9 cellular contexts compared by ENCODE assay signal in genomic region chr10:14971867-14972448, GRCh38. TPM values are rescaled to one million over a fixed set of nuclear protein-coding genes. Genes with fewer than 3 reads are reported as not detected.
DNase-seq lines count a peak whose midpoint lies in the region; ATAC-seq, FAIRE-seq and TF ChIP-seq lines count a peak whose summit lies in the region.
"Had no signal": no experiment of that assay in that cellular context is flagged by ENCODE, and none has a peak within 500 bp of the region (broad histone marks: within the 10 kb centered on the region; RNA-seq: fewer than 3 reads in every experiment).

No MANE protein-coding gene starts in this region.

- H3K27me3 ChIP-seq in RWPE2 (ENCODE audit: insufficient read depth, poor library complexity, severe bottlenecking) (no peaks in the 10 kb centered on the region), GM12878 (replicated peaks in 1 of 2; ENCODE audit: control insufficient read depth in 2 of 2, insufficient read depth in 2 of 2, low read length in 1 of 2) (no peaks in the 10 kb centered on the region), lung (ENCODE audit: control insufficient read depth, insufficient read depth) (no peaks in the 10 kb centered on the region)
- H3K27me3 ChIP-seq: BLaER1 had no signal

- no peak for FAIRE-seq in GM12878 (lab: Jason Lieb, UNC)

- SMC1A ChIA-PET in GM12878 (lab: Charles Lee; ENCODE audit: uncharacterized antibody, unreplicated experiment) = interaction anchor here (0.6 to 1.6 kb wide), 12 partner anchors 11 to 777 kb away, joined by 3 to 9 read pairs (median 4); partner anchors contain the start of genes CDNF, HSPA14 and MSANTD7

- TF ChIP-seq CTCF in RWPE2 (IDR thresholded peaks at IDR 0.05; ENCODE audit: poor library complexity, severe bottlenecking) (peak; percentile 63), GM12878 (IDR thresholded peaks at IDR 0.05 in 2 of 3, conservative IDR thresholded peaks at IDR 0.05 in 1 of 3; ENCODE audit: control insufficient read depth in 2 of 3, extremely low read depth in 1 of 3, insufficient read depth in 1 of 3, low read depth in 3 of 3, low read length in 3 of 3) (peak; percentile 53 to 75 (median 54)), lung (IDR thresholded peaks at IDR 0.05; ENCODE audit: control extremely low read depth, extremely low read depth) (peak; percentile 34)

- H3K27ac ChIP-seq in RWPE2 (ENCODE audit: poor library complexity, severe bottlenecking) (no peak overlapping the region), GM12878 (ENCODE audit: control insufficient read depth, insufficient read depth) (no peak overlapping the region), lung (ENCODE audit: low read depth in 1 of 2, low read length in 1 of 2) (no peak overlapping the region)
- H3K27ac ChIP-seq: BLaER1 had no signal

- H3K36me3 ChIP-seq in RWPE2 (ENCODE audit: low read depth) (no peaks in the 10 kb centered on the region), GM12878 (ENCODE audit: control insufficient read depth in 2 of 2, insufficient read depth in 2 of 2, low read length in 1 of 2) (no peaks in the 10 kb centered on the region), lung (ENCODE audit: control insufficient read depth in 2 of 2, insufficient read depth in 2 of 2, low read length in 2 of 2) (no peaks in the 10 kb centered on the region)
- H3K36me3 ChIP-seq: BLaER1 had no signal

- no peak overlapping the region for H3K9ac ChIP-seq in GM12878 (ENCODE audit: control insufficient read depth, insufficient read depth, low read length)
- H3K9ac ChIP-seq: BLaER1 had no signal

- CTCF ChIA-PET in GM12878 (lab: Yijun Ruan, JAX) = interaction anchor here (0.6 to 2.5 kb wide), 37 partner anchors 8 to 1541 kb away, joined by 3 to 16 read pairs (median 3); partner anchors contain the start of genes CDNF, DCLRE1C, HSPA14 and MEIG1

- no peak for TF ChIP-seq POLR2A in GM12878 (IDR thresholded peaks at IDR 0.05; ENCODE audit: low read depth, low read length)

- H3K4me3 ChIP-seq in RWPE2 (ENCODE audit: severe bottlenecking) (no peak overlapping the region), GM12878 (no peak overlapping the region), lung (no peak overlapping the region)
- H3K4me3 ChIP-seq: BLaER1 had no signal

- RAD21 ChIA-PET in GM12878 (lab: Charles Lee; ENCODE audit: unreplicated experiment) = interaction anchor here (1.0 to 1.5 kb wide), 12 partner anchors 9 to 485 kb away, joined by 3 to 7 read pairs (median 4); partner anchors contain the start of genes CDNF, DCLRE1C, HSPA14 and MEIG1

- BruUV-seq in GM12878 (replicated peaks; lab: Mats Ljungman, UMichigan) = no TSS peak

- H3K79me2 ChIP-seq in GM12878 (ENCODE audit: control insufficient read depth, insufficient read depth, low read length) = no peaks in the 10 kb centered on the region

- WGBS in GM12878 (ENCODE audit: insufficient coverage, insufficient replicate concordance, low lambda C conversion rate, missing lambda C conversion rate) = 49% methylated on average over 4 of the region's 4 CpGs
- WGBS in lung, 2 donors = 61 to 63% methylated on average over 4 of the region's 4 CpGs

- H2AFZ ChIP-seq in GM12878 (ENCODE audit: control insufficient read depth, low read depth, low read length) = no peak overlapping the region

- in situ Hi-C loops in GM12878 (cut with MboI) = no loop called here

- POLR2A ChIA-PET in GM12878 (lab: Charles Lee) = interaction anchor here (1.4 kb wide), 1 partner anchor 19 kb away, joined by 3 read pairs; no protein-coding TSS in a partner anchor

- H3K4me2 ChIP-seq in GM12878 (ENCODE audit: control insufficient read depth, insufficient read depth) = no peak overlapping the region
- H3K4me2 ChIP-seq: BLaER1 had no signal

- no peaks in the 10 kb centered on the region for H3K9me3 ChIP-seq in RWPE2 (ENCODE audit: severe bottlenecking)
- H3K9me3 ChIP-seq in GM12878 (replicated peaks; ENCODE audit: control insufficient read depth, insufficient read depth, low read length) = no peaks in the 10 kb centered on the region
- no peaks in the 10 kb centered on the region for H3K9me3 ChIP-seq in lung (ENCODE audit: control insufficient read depth in 2 of 2, insufficient read depth in 1 of 2, low read length in 1 of 2)
- H3K9me3 ChIP-seq: BLaER1 had no signal

- H4K20me1 ChIP-seq in GM12878 (ENCODE audit: control insufficient read depth, insufficient read depth) = no peaks in the 10 kb centered on the region
- H4K20me1 ChIP-seq: BLaER1 had no signal

- peak; percentile 73 for TF ChIP-seq RAD21 in GM12878 (IDR thresholded peaks at IDR 0.05; ENCODE audit: insufficient read depth, low read depth, low read length)

- TF ChIP-seq EP300 in GM12878 (IDR thresholded peaks at IDR 0.05; ENCODE audit: borderline replicate concordance in 1 of 2, control insufficient read depth in 1 of 2, low read depth in 2 of 2, low read length in 2 of 2) = no peak

- intact Hi-C loops in GM12878 (cut with micrococcal nuclease; ENCODE audit: unreplicated experiment) = loop anchor here (1.0 to 5.0 kb wide), 2 partner anchors 473 to 775 kb away; no protein-coding TSS in a partner anchor

- no peaks in the 10 kb centered on the region for H3K4me1 ChIP-seq in RWPE2 (ENCODE audit: insufficient read depth, poor library complexity, severe bottlenecking)
- no peaks in the 10 kb centered on the region for H3K4me1 ChIP-seq in GM12878 (ENCODE audit: control insufficient read depth, insufficient read depth, low read length)
- H3K4me1 ChIP-seq in lung (ENCODE audit: control insufficient read depth in 2 of 2, insufficient read depth in 2 of 2, low read length in 2 of 2) = no peaks in the 10 kb centered on the region

- DNase-seq in NCI-H1417 (lab: John Stamatoyannopoulos, UW) = peak in 2 of 3 experiments; percentile 5 to 54
- DNase-seq in NCI-H1417 treated with DMSO at 0.1 percent for 48 hours (lab: John Stamatoyannopoulos, UW) = no peak
- no peak for DNase-seq in RWPE2 (ENCODE audit: low spot score)
- no peak for DNase-seq in GM12878 (ENCODE audit: low read depth, low spot score)
- DNase-seq in lung (ENCODE audit: low spot score) = no peak
- DNase-seq in HuH-7.5 (ENCODE audit: low spot score) = no peak
- DNase-seq in NCI-H187 treated with DMSO at 0.1 percent for 48 hours (lab: John Stamatoyannopoulos, UW) = no peak

- ATAC-seq in RWPE2 (ENCODE audit: low read depth) = no peak
- peak; percentile 85 for ATAC-seq in GM12878
- no peak for ATAC-seq in lung (ENCODE audit: insufficient read depth, low FRiP score)
- ATAC-seq in GM18498 (IDR thresholded peaks at IDR 0.05; ENCODE audit: unreplicated experiment) = no peak

TF ChIP-seq in GM12878, 131 proteins besides CTCF, POLR2A, EP300 and RAD21:
- 0 out of 2 replicates have a peak, but pooled peaks have one; percentile 36 for TF ChIP-seq YY1 (IDR thresholded peaks at IDR 0.05; ENCODE audit: low read depth, low read length)
- TF ChIP-seq SMC3 (IDR thresholded peaks at IDR 0.05; ENCODE audit: borderline replicate concordance, low read length) = peak; percentile 39; the same call in 1 of the 2 replicates
- no peak for TF ChIP-seq TBL1XR1 (IDR thresholded peaks at IDR 0.05; ENCODE audit: low read depth, low read length)
- peak; percentile 86 for TF ChIP-seq ZNF384 (IDR thresholded peaks at IDR 0.05; ENCODE audit: borderline replicate concordance, low read depth, low read length)
- TF ChIP-seq BMI1 (IDR thresholded peaks at IDR 0.05; ENCODE audit: borderline replicate concordance) = no peak
- no peak for TF ChIP-seq GATAD2B (conservative IDR thresholded peaks at IDR 0.05; ENCODE audit: low read depth)

RNA-seq across cellular contexts. Expression of gene MEIG1, which starts 12.8 kb away (rescaled TPM):
- total RNA-seq in GM12878 (2013; cell fraction: nucleolus; rRNA removed) = not detected in 2 replicates
- not detected in 2 replicates for total RNA-seq in GM12878 (2014; rRNA removed)
- 0.67 TPM in 1 of 2 replicates, not detected in the other for total RNA-seq in GM12878 (2014; rRNA removed; fragmentation: Illumina TruSeq; extraction: Trizol)
- not detected in 2 replicates for total RNA-seq in GM12878 (2021)
- polyA plus RNA-seq in GM12878 (2011; ENCODE audit: low read depth) = not detected
- polyA plus RNA-seq in GM12878 (2011; rRNA removed) = 0.22 and 0.62 TPM in 2 replicates
- polyA plus RNA-seq in GM12878 (2011; cell fraction: cytosol; rRNA removed) = not detected in 2 replicates
- polyA plus RNA-seq in GM12878 (2011; cell fraction: nucleus; rRNA removed) = not detected in 2 replicates
- not detected in 2 replicates for polyA plus RNA-seq in GM12878 (2012)
- 0.13 TPM in 1 of 2 replicates, not detected in the other for polyA plus RNA-seq in GM12878 (2014; fragmentation: Illumina TruSeq; extraction: Trizol)
- under 1 TPM; 0.79 to 0.80 TPM for polyA plus RNA-seq in GM12878 (2014; fragmentation: Nextera tagmentation; extraction: Ambion mirVana)
- 0.71 and 1.1 TPM in 2 replicates for polyA plus RNA-seq in GM12878 (2014; rRNA removed)
- polyA plus RNA-seq in GM12878 (2016; fragmentation: Nextera tagmentation; extraction: Ambion mirVana) = 1 to 10 TPM; 1.8 to 1.9 TPM
- not detected in 2 replicates for polyA minus RNA-seq in GM12878 (2011; rRNA and poly(A)+ RNA removed)
- not detected in 2 replicates for polyA minus RNA-seq in GM12878 (2011; cell fraction: cytosol; rRNA and poly(A)+ RNA removed)
- not detected in 2 replicates for polyA minus RNA-seq in GM12878 (2011; cell fraction: nucleus; rRNA and poly(A)+ RNA removed)
- 1 to 10 TPM; 1.2 to 3.5 TPM for total RNA-seq in lung
- polyA plus RNA-seq in lung = 1 to 10 TPM; 1.0 to 1.5 TPM

RNA-seq across cellular contexts. Expression of gene DCLRE1C, which starts 18.1 kb away (rescaled TPM):
- total RNA-seq in GM12878 (2013; cell fraction: nucleolus; rRNA removed) = 40.7 and 42.5 TPM in 2 replicates
- total RNA-seq in GM12878 (2014; rRNA removed) = 24.6 and 25.8 TPM in 2 replicates
- 29.5 and 32.1 TPM in 2 replicates for total RNA-seq in GM12878 (2014; rRNA removed; fragmentation: Illumina TruSeq; extraction: Trizol)
- 19.8 and 20.6 TPM in 2 replicates for total RNA-seq in GM12878 (2021)
- polyA plus RNA-seq in GM12878 (2011; ENCODE audit: low read depth) = 10.0 TPM
- 19.3 and 26.3 TPM in 2 replicates for polyA plus RNA-seq in GM12878 (2011; rRNA removed)
- 11.7 and 14.1 TPM in 2 replicates for polyA plus RNA-seq in GM12878 (2011; cell fraction: cytosol; rRNA removed)
- 20.8 and 25.3 TPM in 2 replicates for polyA plus RNA-seq in GM12878 (2011; cell fraction: nucleus; rRNA removed)
- 10.1 and 11.8 TPM in 2 replicates for polyA plus RNA-seq in GM12878 (2012)
- 28.7 and 29.2 TPM in 2 replicates for polyA plus RNA-seq in GM12878 (2014; fragmentation: Illumina TruSeq; extraction: Trizol)
- 10 to 100 TPM; 15.7 to 26.2 TPM for polyA plus RNA-seq in GM12878 (2014; fragmentation: Nextera tagmentation; extraction: Ambion mirVana)
- 18.5 and 20.3 TPM in 2 replicates for polyA plus RNA-seq in GM12878 (2014; rRNA removed)
- 10 to 100 TPM; 35.7 to 43.4 TPM for polyA plus RNA-seq in GM12878 (2016; fragmentation: Nextera tagmentation; extraction: Ambion mirVana)
- 19.5 and 24.3 TPM in 2 replicates for polyA minus RNA-seq in GM12878 (2011; rRNA and poly(A)+ RNA removed)
- polyA minus RNA-seq in GM12878 (2011; cell fraction: cytosol; rRNA and poly(A)+ RNA removed) = 6.4 and 10.0 TPM in 2 replicates
- polyA minus RNA-seq in GM12878 (2011; cell fraction: nucleus; rRNA and poly(A)+ RNA removed) = 18.4 and 27.3 TPM in 2 replicates
- total RNA-seq in lung = 10 to 100 TPM in 1 of 2 donors, 1 to 10 TPM in 1; 9.9 to 14.9 TPM
- 1 to 10 TPM; 3.0 to 5.5 TPM for polyA plus RNA-seq in lung

Comparison
In these comparisons a context has a peak if more than half of its experiments do, and no peak if none do; other contexts are left out.
1. DNase-seq: peak in NCI-H1417 (2 of 3); none in NCI-H1417 treated with DMSO at 0.1 percent for 48 hours (single experiment), RWPE2 (single experiment), GM12878 (single experiment), lung (single experiment), HuH-7.5 (single experiment) and NCI-H187 treated with DMSO at 0.1 percent for 48 hours (single experiment).
2. Peak in every context shown above with its lines, with median percentiles within 50 percentile points of each other: CTCF ChIP-seq.